24 cellular contexts compared by ENCODE assay signal in the genomic region with DNA sequence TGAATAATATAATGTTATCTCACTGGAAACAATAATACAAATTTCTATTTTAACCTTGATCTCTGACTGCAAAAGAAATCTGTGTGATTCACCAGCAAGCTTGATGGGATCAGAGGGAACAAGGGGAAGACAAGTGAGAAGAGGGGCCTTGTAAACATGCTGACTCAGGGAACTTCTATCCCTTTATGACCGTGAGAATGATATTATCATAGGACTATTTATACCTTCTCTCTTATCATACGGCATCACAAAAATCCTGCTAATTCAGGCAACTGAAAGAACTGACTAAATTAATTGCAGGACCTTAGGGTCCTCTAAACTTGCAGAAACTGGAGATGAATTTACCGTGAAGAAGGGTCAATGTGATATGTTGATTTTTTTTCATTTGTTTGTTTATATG.
"Had no signal": no experiment of that assay in that cellular context is flagged by ENCODE, and none has a peak within 500 bp of the region (broad histone marks: within the 10 kb centered on the region; RNA-seq: fewer than 3 reads in every experiment).

No MANE protein-coding gene starts in this region.

- H3K9me3 ChIP-seq: adrenal gland, esophagus muscularis mucosa, gastrocnemius medialis, transverse colon, uterus had no signal

- H3K4me3 ChIP-seq: adrenal gland, coronary artery, esophagus muscularis mucosa, gastrocnemius medialis, transverse colon, uterus had no signal

- H3K27ac Mint-ChIP-seq: activated naive CD8-positive, alpha-beta T cell; activated T-helper 17 cell treated with anti-CD3 and anti-CD28 coated beads, Interleukin-2, amount 50 U/mL, for 72 hours; natural killer cell treated with Interleukin-12 subunit alpha and Interleukin-12 subunit beta and Interleukin-15 and Interleukin-18, amount 100 ng/mL, for 72 hours; stimulated activated naive B cell treated with anti-CD40 and anti-IgM and Interleukin-4, amounts not matched to agents 10 μg/mL and 1 μg/mL and 100 μg/mL, for 72 hours; T-helper 2 cell treated with Interferon-gamma antibody and Interleukin-4, amounts not matched to agents 5 μg/mL and 100 μg/mL, for 36 hours had no signal

- H3K4me1 ChIP-seq: parathyroid adenoma, uterus had no signal

- H3K9me3 Mint-ChIP-seq: activated T-helper 17 cell treated with anti-CD3 and anti-CD28 coated beads, Interleukin-2, amount 50 U/mL, for 72 hours; natural killer cell treated with Interleukin-12 subunit alpha and Interleukin-12 subunit beta and Interleukin-15 and Interleukin-18, amount 100 ng/mL, for 72 hours; stimulated activated naive B cell treated with anti-CD40 and anti-IgM and Interleukin-4, amounts not matched to agents 10 μg/mL and 1 μg/mL and 100 μg/mL, for 72 hours; T-helper 2 cell treated with Interferon-gamma antibody and Interleukin-4, amounts not matched to agents 5 μg/mL and 100 μg/mL, for 36 hours had no signal

- H3K79me2 ChIP-seq: parathyroid adenoma had no signal

- H3K4me1 Mint-ChIP-seq: activated T-helper 17 cell treated with anti-CD3 and anti-CD28 coated beads, Interleukin-2, amount 50 U/mL, for 72 hours; stimulated activated naive B cell treated with anti-CD40 and anti-IgM and Interleukin-4, amounts not matched to agents 10 μg/mL and 1 μg/mL and 100 μg/mL, for 72 hours had no signal

- H2AFZ ChIP-seq: parathyroid adenoma had no signal

- H3K36me3 ChIP-seq: adrenal gland, esophagus muscularis mucosa, gastrocnemius medialis, transverse colon, uterus, WERI-Rb-1 had no signal

- H3K36me3 Mint-ChIP-seq: activated naive CD8-positive, alpha-beta T cell; natural killer cell treated with Interleukin-12 subunit alpha and Interleukin-12 subunit beta and Interleukin-15 and Interleukin-18, amount 100 ng/mL, for 72 hours; stimulated activated naive B cell treated with anti-CD40 and anti-IgM and Interleukin-4, amounts not matched to agents 10 μg/mL and 1 μg/mL and 100 μg/mL, for 72 hours had no signal

- H3K27ac ChIP-seq: adrenal gland, coronary artery, esophagus muscularis mucosa, gastrocnemius medialis, parathyroid adenoma, transverse colon, uterus, WERI-Rb-1 had no signal

- H3K27me3 ChIP-seq: adrenal gland, esophagus muscularis mucosa, gastrocnemius medialis, transverse colon, uterus had no signal

- ATAC-seq: activated T-helper 17 cell treated with anti-CD3 and anti-CD28 coated beads, Interleukin-2, amount 50 U/mL, for 72 hours; gastrocnemius medialis; left ventricle myocardium superior; natural killer cell treated with Interleukin-12 subunit alpha and Interleukin-12 subunit beta and Interleukin-15 and Interleukin-18, amount 100 ng/mL, for 72 hours; sciatic nerve; stimulated activated naive B cell treated with anti-CD40 and anti-IgM and Interleukin-4, amounts not matched to agents 10 μg/mL and 1 μg/mL and 100 μg/mL, for 72 hours had no signal

- DNase-seq: activated CD4-positive, alpha-beta T cell treated with anti-CD3 and anti-CD28 coated beads, Interleukin-2, amount 50 U/mL, for 1 hour; activated CD4-positive, CD25-positive, alpha-beta regulatory T cell treated with anti-CD3 and anti-CD28 coated beads, Interleukin-2, amount 50 U/mL, for 72 hours; activated T-cell treated with anti-CD3 and anti-CD28 coated beads, Interleukin-2, amount 50 U/mL, for 1 hour; cerebellar nuclear complex; gastrocnemius medialis; hypothalamus; left ventricle myocardium superior; mammary epithelial cell; nucleus accumbens; stimulated activated CD4-positive, alpha-beta T cell treated with anti-CD3 and anti-CD28 coated beads, Interleukin-2, amount 100 ng/mL, for 48 hours; stimulated activated CD8-positive, alpha-beta memory T cell treated with anti-CD3 and anti-CD28 coated beads, Interleukin-4, amount 100 ng/mL, for 48 hours; stimulated activated naive B cell treated with anti-CD40 and anti-IgM and Interleukin-4, amounts not matched to agents 10 μg/mL and 1 μg/mL and 100 μg/mL, for 72 hours; transverse colon; uterus; WERI-Rb-1 had no signal

- H3K9ac ChIP-seq: parathyroid adenoma had no signal

- H3K4me3 Mint-ChIP-seq: activated naive CD8-positive, alpha-beta T cell; activated T-helper 17 cell treated with anti-CD3 and anti-CD28 coated beads, Interleukin-2, amount 50 U/mL, for 72 hours; natural killer cell treated with Interleukin-12 subunit alpha and Interleukin-12 subunit beta and Interleukin-15 and Interleukin-18, amount 100 ng/mL, for 72 hours; stimulated activated naive B cell treated with anti-CD40 and anti-IgM and Interleukin-4, amounts not matched to agents 10 μg/mL and 1 μg/mL and 100 μg/mL, for 72 hours; T-helper 2 cell treated with Interferon-gamma antibody and Interleukin-4, amounts not matched to agents 5 μg/mL and 100 μg/mL, for 36 hours had no signal
